ENCODE assay signal across 30 cellular contexts in genomic region chr22:19635644-19636043, GRCh38.
"Had no signal": no experiment of that assay in that cellular context is flagged by ENCODE, and none has a peak within 500 bp of the region (broad histone marks: within the 10 kb centered on the region; RNA-seq: fewer than 3 reads in every experiment).

No MANE protein-coding gene starts in this region.

- H3K4me3 ChIP-seq: heart right ventricle, hepatocyte, left lung, lower lobe of right lung, neural progenitor cell, ovary, right atrium auricular region, smooth muscle cell, stomach, thoracic aorta, tibial artery, vagina had no signal

- H3K9ac ChIP-seq: neural progenitor cell had no signal

- H3K27ac Mint-ChIP-seq: mesothelial cell of epicardium; naive B cell; natural killer cell; nephron progenitor cell; neural progenitor cell; progenitor cell of endocrine pancreas; stimulated activated naive B cell treated with anti-CD40 and anti-IgM and Interleukin-4, amounts not matched to agents 10 μg/mL and 1 μg/mL and 100 μg/mL, for 72 hours; type B pancreatic cell had no signal

- H3K79me2 ChIP-seq: hepatocyte had no signal

- H3K36me3 Mint-ChIP-seq: mesothelial cell of epicardium; naive B cell; natural killer cell; neural progenitor cell; stimulated activated naive B cell treated with anti-CD40 and anti-IgM and Interleukin-4, amounts not matched to agents 10 μg/mL and 1 μg/mL and 100 μg/mL, for 72 hours; type B pancreatic cell had no signal

- H3K36me3 ChIP-seq: heart right ventricle, left lung, lower lobe of right lung, neural progenitor cell, neutrophil, ovary, right atrium auricular region, stomach, thoracic aorta, tibial artery, vagina had no signal

- H3K4me3 Mint-ChIP-seq: mesothelial cell of epicardium; naive B cell; natural killer cell; nephron progenitor cell; neural progenitor cell; stimulated activated naive B cell treated with anti-CD40 and anti-IgM and Interleukin-4, amounts not matched to agents 10 μg/mL and 1 μg/mL and 100 μg/mL, for 72 hours; type B pancreatic cell had no signal

- H3K4me1 ChIP-seq: heart right ventricle, left lung, lower lobe of right lung, neural progenitor cell, right atrium auricular region, stomach, tibial artery, vagina had no signal

- H3K4me2 ChIP-seq: hepatocyte, neural progenitor cell, smooth muscle cell had no signal

- FAIRE-seq: keratinocyte had no signal

- ATAC-seq: heart right ventricle; left cardiac atrium; left lung; lower lobe of right lung; natural killer cell; stimulated activated naive B cell treated with anti-CD40 and anti-IgM and Interleukin-4, amounts not matched to agents 10 μg/mL and 1 μg/mL and 100 μg/mL, for 72 hours; stimulated activated naive CD8-positive, alpha-beta T cell treated with anti-CD3 and anti-CD28 coated beads, Interleukin-15, Interleukin-2, amounts not matched to agents 100 U/mL and 50 U/mL, for 24 hours had no signal

- H2AFZ ChIP-seq: hepatocyte, neural progenitor cell had no signal

- H3K9me3 Mint-ChIP-seq: mesothelial cell of epicardium; naive B cell; natural killer cell; nephron progenitor cell; neural progenitor cell; stimulated activated naive B cell treated with anti-CD40 and anti-IgM and Interleukin-4, amounts not matched to agents 10 μg/mL and 1 μg/mL and 100 μg/mL, for 72 hours; type B pancreatic cell had no signal

- H3K27me3 ChIP-seq: hepatocyte, ovary, right atrium auricular region, vagina had no signal

- H3K4me1 Mint-ChIP-seq: mesothelial cell of epicardium; naive B cell; natural killer cell; stimulated activated naive B cell treated with anti-CD40 and anti-IgM and Interleukin-4, amounts not matched to agents 10 μg/mL and 1 μg/mL and 100 μg/mL, for 72 hours had no signal

- H3K27ac ChIP-seq: heart right ventricle, hepatocyte, left lung, lower lobe of right lung, neural progenitor cell, neutrophil, ovary, right atrium auricular region, stomach, thoracic aorta, tibial artery, vagina had no signal

- DNase-seq: heart right ventricle; kidney glomerular epithelial cell; left cardiac atrium; left lung; lower lobe of right lung; mammary epithelial cell; mesenchymal stem cell; naive B cell; natural killer cell; nephron progenitor cell; occipital lobe; ovary; stimulated activated CD4-positive, alpha-beta T cell treated with anti-CD3 and anti-CD28 coated beads, Interleukin-1b, Interleukin-23, amount 100 ng/mL, for 48 hours; stimulated activated CD4-positive, alpha-beta T cell treated with anti-CD3 and anti-CD28 coated beads, Interleukin-2, amount 100 ng/mL, for 48 hours; stimulated activated CD4-positive, alpha-beta T cell treated with anti-CD3 and anti-CD28 coated beads, Interleukin-4, amount 100 ng/mL, for 4 hours; stimulated activated naive B cell treated with anti-CD40 and anti-IgM and Interleukin-4, amounts not matched to agents 10 μg/mL and 1 μg/mL and 100 μg/mL, for 72 hours; stimulated activated naive CD8-positive, alpha-beta T cell treated with anti-CD3 and anti-CD28 coated beads, Interleukin-15, Interleukin-2, amounts not matched to agents 100 U/mL and 50 U/mL, for 24 hours; stomach had no signal

- H3K9me3 ChIP-seq: heart right ventricle, left lung, lower lobe of right lung, neutrophil, ovary, right atrium auricular region, stomach, thoracic aorta, tibial artery, vagina had no signal
